Comparison of ENCODE assay signal across 15 cellular contexts in genomic region chr3:102136183-102136582, GRCh38.
"Had no signal": no experiment of that assay in that cellular context is flagged by ENCODE, and none has a peak within 500 bp of the region (broad histone marks: within the 10 kb centered on the region; RNA-seq: fewer than 3 reads in every experiment).

No MANE protein-coding gene starts in this region.

- FAIRE-seq: islet of Langerhans, pancreas had no signal

- H3K27ac Mint-ChIP-seq: activated naive CD8-positive, alpha-beta T cell treated with anti-CD3 and anti-CD28 coated beads for 36 hours; endodermal cell; stimulated activated naive CD8-positive, alpha-beta T cell treated with anti-CD3 and anti-CD28 coated beads, Interleukin-15, amount 100 ng/mL, for 72 hours; T-helper 17 cell had no signal

- H3K27me3 ChIP-seq: brain microvascular endothelial cell, esophagus squamous epithelium, pancreas, testis had no signal

- H3K27ac ChIP-seq: brain microvascular endothelial cell, esophagus squamous epithelium, pancreas, testis had no signal

- H3K4me1 ChIP-seq: pancreas, testis had no signal

- H3K9me3 ChIP-seq: esophagus squamous epithelium, pancreas, testis had no signal

- H3K36me3 Mint-ChIP-seq: activated naive CD8-positive, alpha-beta T cell treated with anti-CD3 and anti-CD28 coated beads for 36 hours had no signal

- H3K4me3 ChIP-seq: esophagus squamous epithelium, pancreas, testis had no signal

- DNase-seq: activated gamma-delta T cell; activated naive CD8-positive, alpha-beta T cell treated with anti-CD3 and anti-CD28 coated beads for 36 hours; activated T-cell treated with anti-CD3 and anti-CD28 coated beads, Interleukin-2, amount 50 U/mL, for 1 hour; brain microvascular endothelial cell; dermis blood vessel endothelial cell; endodermal cell; esophagus squamous epithelium; left ventricle myocardium superior; pancreas; stimulated activated CD4-positive, alpha-beta T cell treated with anti-CD3 and anti-CD28 coated beads, Interleukin-4, amount 100 ng/mL, for 1 hour; stimulated activated CD8-positive, alpha-beta memory T cell treated with anti-CD3 and anti-CD28 coated beads, Interleukin-4, amount 100 ng/mL, for 48 hours; stimulated activated naive CD8-positive, alpha-beta T cell treated with anti-CD3 and anti-CD28 coated beads, Interleukin-15, amount 100 ng/mL, for 72 hours; T-helper 17 cell; testis had no signal

- H3K9me3 Mint-ChIP-seq: activated naive CD8-positive, alpha-beta T cell treated with anti-CD3 and anti-CD28 coated beads for 36 hours; endodermal cell; stimulated activated naive CD8-positive, alpha-beta T cell treated with anti-CD3 and anti-CD28 coated beads, Interleukin-15, amount 100 ng/mL, for 72 hours had no signal

- H3K36me3 ChIP-seq: brain microvascular endothelial cell, esophagus squamous epithelium, pancreas had no signal

- ATAC-seq: left ventricle myocardium superior; pancreas; stimulated activated naive CD8-positive, alpha-beta T cell treated with anti-CD3 and anti-CD28 coated beads, Interleukin-15, amount 100 ng/mL, for 72 hours; T-helper 17 cell had no signal

- H3K4me3 Mint-ChIP-seq: activated naive CD8-positive, alpha-beta T cell treated with anti-CD3 and anti-CD28 coated beads for 36 hours; endodermal cell; stimulated activated naive CD8-positive, alpha-beta T cell treated with anti-CD3 and anti-CD28 coated beads, Interleukin-15, amount 100 ng/mL, for 72 hours; T-helper 17 cell had no signal
